In genomic region chr16:9016824-9017223, GRCh38 we compare ENCODE assay signal across 28 cellular contexts. TPM values are rescaled to one million over a fixed set of nuclear protein-coding genes. Genes with fewer than 3 reads are reported as not detected.
DNase-seq lines count a peak whose midpoint lies in the region; ATAC-seq lines count a peak whose summit lies in the region.
"Had no signal": no experiment of that assay in that cellular context is flagged by ENCODE, and none has a peak within 500 bp of the region (broad histone marks: within the 10 kb centered on the region; RNA-seq: fewer than 3 reads in every experiment).

No MANE protein-coding gene starts in this region.

- H3K27me3 ChIP-seq in Karpas-422 (ENCODE audit: low read length), result no peaks in the 10 kb centered on the region
- H3K27me3 ChIP-seq: ovary had no signal

- H4K20me1 ChIP-seq in Karpas-422 (ENCODE audit: insufficient read depth, low read depth, low read length), result no peaks in the 10 kb centered on the region

- no peak overlapping the region for H2AFZ ChIP-seq in Karpas-422 (ENCODE audit: low read length)
- H2AFZ ChIP-seq: PC-9 had no signal

- H3K4me3 ChIP-seq in Karpas-422 (ENCODE audit: low read length), result no peak overlapping the region
- H3K4me3 ChIP-seq: heart right ventricle, lung, ovary, PC-9 had no signal

- H3K4me2 ChIP-seq in Karpas-422 (ENCODE audit: low read depth, low read length, poor library complexity, severe bottlenecking), result no peak overlapping the region
- H3K4me2 ChIP-seq: PC-9 had no signal

- no peaks in the 10 kb centered on the region for H3K79me2 ChIP-seq in Karpas-422 (ENCODE audit: low read length)

- H3K4me1 ChIP-seq in Karpas-422 (ENCODE audit: low read length), result no peaks in the 10 kb centered on the region
- H3K4me1 ChIP-seq: heart right ventricle had no signal

- H3K9ac ChIP-seq in Karpas-422 (ENCODE audit: low read length), result no peak overlapping the region

- no peaks in the 10 kb centered on the region for H3K36me3 ChIP-seq in Karpas-422 (ENCODE audit: insufficient read depth, low read length)
- H3K36me3 ChIP-seq: heart right ventricle, ovary had no signal

- ATAC-seq in left lobe of liver (peak; percentile 38), left colon (no peak), sciatic nerve (no peak)
- ATAC-seq: CD8-positive, alpha-beta T cell; heart right ventricle; Right ventricle myocardium inferior had no signal

- H3K27ac ChIP-seq in substantia nigra (ENCODE audit: low read depth, low read length, poor library complexity, severe bottlenecking) (no peak overlapping the region), Karpas-422 (ENCODE audit: low read length) (no peak overlapping the region)
- H3K27ac ChIP-seq: heart right ventricle, ovary, PC-9, VCaP had no signal

- peak; percentile 82 for DNase-seq in M059J (ENCODE audit: low read depth)
- peak; percentile 50 for DNase-seq in dermis blood vessel endothelial cell
- DNase-seq in left lobe of liver (ENCODE audit: low spot score), result no peak
- DNase-seq in substantia nigra (lab: John Stamatoyannopoulos, UW), result peak in 34 of 49 donors; percentile 0 to 60 (median 19)
- DNase-seq in left colon, result no peak
- no peak for DNase-seq in sciatic nerve (ENCODE audit: low spot score)
- DNase-seq in Karpas-422, result no peak
- DNase-seq: activated CD4-positive, alpha-beta T cell treated with anti-CD3 and anti-CD28 coated beads, Interleukin-2, amount 10 ng/mL, durations not matched to agents 24 days and 14 days; activated effector memory CD4-positive, alpha-beta T cell treated with anti-CD3 and anti-CD28 coated beads, Interleukin-2, amount 50 U/mL, for 16 hours; CD8-positive, alpha-beta T cell; effector CD4-positive, alpha-beta T cell; EL; erythroblast; heart right ventricle; kidney glomerular epithelial cell; NCI-H1417; NCI-H2029 treated with DMSO at 0.1 percent for 48 hours; NCI-H526 treated with DMSO at 0.1 percent for 48 hours; NK-92 treated with Interleukin-12 subunit alpha and Interleukin-12 subunit beta, amount 100 ng/mL, for 24 hours; ovary; PC-9; retina; small intestine; stimulated activated CD4-positive, alpha-beta T cell treated with anti-CD3 and anti-CD28 coated beads, Interleukin-1b, Interleukin-23, amount 100 ng/mL, for 48 hours; stimulated activated naive CD4-positive, alpha-beta T cell treated with Interleukin-2 at 50 U/mL for 16 hours had no signal

- intact Hi-C loops in left colon (cut with DNase I, micrococcal nuclease), result no loop called here
- intact Hi-C loops in sciatic nerve (cut with DNase I), result no loop called here

- H3K9me2 ChIP-seq in Karpas-422 (replicated peaks; ENCODE audit: insufficient read depth, low read length), result no peaks in the 10 kb centered on the region

- peaks cover 7% of the 10 kb centered on the region; the same call in 1 of the 2 replicates for H3K9me3 ChIP-seq in Karpas-422 (ENCODE audit: low read length)
- H3K9me3 ChIP-seq: ovary had no signal

RNA-seq across cellular contexts. Expression of gene USP7, which starts 53.1 kb away (rescaled TPM):
- 35.0 and 56.1 TPM in 2 replicates for total RNA-seq in M059J (2014; rRNA removed; shearing (Covaris generic))
- total RNA-seq in dermis blood vessel endothelial cell (61.3 and 72.1 TPM in 2 replicates), left lobe of liver (44.3 TPM), left colon (100 to 1,000 TPM; 119 to 123 TPM), sciatic nerve (113 TPM)
- total RNA-seq in Karpas-422 (2014; rRNA removed; shearing (Covaris generic); ENCODE audit: low replicate concordance), result 38.6 and 42.5 TPM in 2 replicates

Comparison
In these comparisons a context has a peak if more than half of its experiments do, and no peak if none do; other contexts are left out.
1. DNase-seq: peak in M059J (single experiment), dermis blood vessel endothelial cell (single experiment) and substantia nigra (34 of 49); none in left lobe of liver (single experiment), left colon (0 of 2), sciatic nerve (single experiment) and Karpas-422 (single experiment).